In the genomic region with DNA sequence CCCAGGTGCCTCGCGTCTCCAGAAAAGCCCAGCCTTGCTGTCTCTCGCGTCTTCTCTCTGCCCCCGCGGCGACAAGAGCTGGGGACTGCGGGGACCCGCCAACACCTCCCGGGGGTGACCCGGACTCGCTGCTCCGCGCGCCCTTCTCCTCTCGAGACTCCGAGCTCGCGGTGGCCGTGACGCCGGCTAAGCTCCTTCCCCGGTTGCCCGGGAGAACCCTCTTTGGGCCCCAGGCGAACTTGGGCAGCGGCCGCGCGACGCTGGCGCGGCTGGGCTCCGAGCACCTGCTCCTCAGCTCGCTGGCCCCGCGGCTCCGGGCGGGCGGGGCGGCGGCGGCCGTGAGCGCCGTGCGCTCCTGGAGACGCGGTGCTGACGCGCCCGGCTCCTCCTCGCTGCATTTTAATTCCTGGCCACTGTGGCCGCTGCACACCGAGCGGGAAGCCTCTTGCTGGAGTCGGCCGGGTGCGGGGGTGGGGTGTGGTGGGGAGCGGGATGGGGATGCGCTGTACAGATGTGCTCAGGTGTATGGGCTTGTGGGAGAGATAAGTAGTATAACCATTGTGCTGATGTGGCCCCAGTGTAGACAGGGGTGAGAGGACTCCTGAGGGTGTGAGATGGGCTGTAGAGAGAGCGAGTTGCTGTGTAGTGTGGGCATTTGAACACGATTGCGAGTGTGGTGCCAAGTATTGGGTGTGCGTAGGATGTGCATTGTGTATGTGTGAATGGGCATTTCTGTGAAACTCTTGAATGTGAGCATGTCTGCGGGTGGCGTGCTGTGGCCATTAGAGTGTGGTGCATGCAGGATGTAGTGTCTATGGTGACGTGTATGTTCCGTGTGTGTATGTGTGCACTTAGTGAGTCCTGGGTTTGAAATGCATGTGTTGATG, we compare ENCODE assay signal across 9 cellular contexts. TPM values are rescaled to one million over a fixed set of nuclear protein-coding genes. Genes with fewer than 3 reads are reported as not detected.
DNase-seq lines count a peak whose midpoint lies in the region; ATAC-seq and TF ChIP-seq lines count a peak whose summit lies in the region.
"Had no signal": no experiment of that assay in that cellular context is flagged by ENCODE, and none has a peak within 500 bp of the region (broad histone marks: within the 10 kb centered on the region; RNA-seq: fewer than 3 reads in every experiment).

A gene (minus strand): TSS at position 315 of the 887 bp plus-strand sequence.

- peaks cover 60% of the 10 kb centered on the region for H3K27me3 Mint-ChIP-seq in activated CD4-positive, alpha-beta T cell treated with anti-CD3 and anti-CD28 coated beads, Interleukin-2, amount 10 ng/mL, durations not matched to agents 7 days and 5 days

- no peak within 1 kb of the TSS for H3K27ac Mint-ChIP-seq in activated CD4-positive, alpha-beta T cell treated with anti-CD3 and anti-CD28 coated beads, Interleukin-2, amount 10 ng/mL, durations not matched to agents 7 days and 5 days

- ATAC-seq in omental fat pad (ENCODE audit: low FRiP score) (peak; percentile 58), HG02981 (IDR thresholded peaks at IDR 0.05; ENCODE audit: unreplicated experiment) (no peak), HG02588 (IDR thresholded peaks at IDR 0.05; ENCODE audit: unreplicated experiment) (no peak)
- ATAC-seq: GM12878 had no signal

- H3K9me3 Mint-ChIP-seq in activated CD4-positive, alpha-beta T cell treated with anti-CD3 and anti-CD28 coated beads, Interleukin-2, amount 10 ng/mL, durations not matched to agents 7 days and 5 days = no peaks in the 10 kb centered on the region

- no peaks in the 10 kb centered on the region for H3K36me3 Mint-ChIP-seq in activated CD4-positive, alpha-beta T cell treated with anti-CD3 and anti-CD28 coated beads, Interleukin-2, amount 10 ng/mL, durations not matched to agents 7 days and 5 days (ENCODE audit: low read depth)

- no peak within 1 kb of the TSS for H3K4me3 Mint-ChIP-seq in activated CD4-positive, alpha-beta T cell treated with anti-CD3 and anti-CD28 coated beads, Interleukin-2, amount 10 ng/mL, durations not matched to agents 7 days and 5 days

- H3K4me3 ChIP-seq in epithelial cell of proximal tubule (ENCODE audit: low read depth, low read length) = peak within 1 kb of the TSS; percentile 79
- H3K4me3 ChIP-seq: GM12878 had no signal

- DNase-seq in D341Med (ENCODE audit: low spot score) (peak; percentile 67), NOMO-1 treated with dmso at 0.1 percent for 144 hours (lab: John Stamatoyannopoulos, UW; ENCODE audit: unreplicated experiment) (peak; percentile 61), epithelial cell of proximal tubule (ENCODE audit: low read depth) (no peak), omental fat pad (ENCODE audit: low spot score) (no peak), globus pallidus (ENCODE audit: low spot score) (no peak)
- no peak for DNase-seq in activated CD4-positive, alpha-beta T cell treated with anti-CD3 and anti-CD28 coated beads, Interleukin-2, amount 10 ng/mL, durations not matched to agents 7 days and 5 days

- POLR2A ChIA-PET in activated CD4-positive, alpha-beta T cell treated with anti-CD3 and anti-CD28 coated beads, Interleukin-2, amount 10 ng/mL, durations not matched to agents 7 days and 5 days (lab: Charles Lee) = no interaction called here

- TF ChIP-seq CTCF in epithelial cell of proximal tubule (conservative IDR thresholded peaks at IDR 0.05; ENCODE audit: low read depth, low read length) (peak; percentile 42), omental fat pad (IDR thresholded peaks at IDR 0.05) (no peak)

- H3K4me1 Mint-ChIP-seq in activated CD4-positive, alpha-beta T cell treated with anti-CD3 and anti-CD28 coated beads, Interleukin-2, amount 10 ng/mL, durations not matched to agents 7 days and 5 days = peaks cover 8% of the 10 kb centered on the region

- CTCF ChIA-PET in activated CD4-positive, alpha-beta T cell treated with anti-CD3 and anti-CD28 coated beads, Interleukin-2, amount 10 ng/mL, durations not matched to agents 7 days and 5 days (lab: Charles Lee) = no interaction called here

RNA-seq across cellular contexts. Expression of the gene that starts here (rescaled TPM):
- total RNA-seq in epithelial cell of proximal tubule (0.23 and 0.51 TPM in 2 replicates), omental fat pad (under 1 TPM in 1 of 4 donors, not detected in 3; 0.48 TPM)
- not detected for total RNA-seq in activated CD4-positive, alpha-beta T cell treated with anti-CD3 and anti-CD28 coated beads, Interleukin-2, amount 10 ng/mL, durations not matched to agents 7 days and 5 days
- total RNA-seq: GM12878 had no signal

Comparison
In these comparisons a context has a peak if more than half of its experiments do, and no peak if none do; other contexts are left out.
1. Peak in ATAC-seq in omental fat pad; RNA of the gene not detected or under 1 TPM.
2. DNase-seq: peak in D341Med (single experiment) and NOMO-1 treated with dmso at 0.1 percent for 144 hours (single experiment); none in epithelial cell of proximal tubule (single experiment), omental fat pad (single experiment), activated CD4-positive, alpha-beta T cell treated with anti-CD3 and anti-CD28 coated beads, Interleukin-2, amount 10 ng/mL, durations not matched to agents 7 days and 5 days (single experiment) and globus pallidus (single experiment).